ENCODE assay signal across 8 cellular contexts in genomic region chr11:95790933-95791247, GRCh38. TPM values are rescaled to one million over a fixed set of nuclear protein-coding genes. Genes with fewer than 3 reads are reported as not detected.
A peak's percentile ranks its signal among the peaks of the same experiment; 100 is the strongest.
DNase-seq lines count a peak whose midpoint lies in the region; ATAC-seq, FAIRE-seq and TF ChIP-seq lines count a peak whose summit lies in the region.

No MANE protein-coding gene starts in this region.

- no peaks in the 10 kb centered on the region for H3K27me3 ChIP-seq in RWPE2 (ENCODE audit: insufficient read depth, poor library complexity, severe bottlenecking)
- no peaks in the 10 kb centered on the region for H3K27me3 ChIP-seq in tibial artery

- H3K27ac Mint-ChIP-seq in activated naive CD8-positive, alpha-beta T cell treated with anti-CD3 and anti-CD28 coated beads for 36 hours, result peak overlapping the region; percentile 100
- peak overlapping the region; percentile 100 for H3K27ac Mint-ChIP-seq in osteocyte (ENCODE audit: unreplicated experiment)

- peaks cover 43% of the 10 kb centered on the region for H3K36me3 Mint-ChIP-seq in activated naive CD8-positive, alpha-beta T cell treated with anti-CD3 and anti-CD28 coated beads for 36 hours
- peaks cover 5% of the 10 kb centered on the region for H3K36me3 Mint-ChIP-seq in osteocyte (ENCODE audit: unreplicated experiment)

- H3K4me3 ChIP-seq in RWPE2 (ENCODE audit: severe bottlenecking) (peak overlapping the region; percentile 95), tibial artery (peak overlapping the region; percentile 94 to 97)

- H3K9me3 ChIP-seq in KOPT-K1 (ENCODE audit: insufficient read depth, low read length, poor library complexity, severe bottlenecking) (no peaks in the 10 kb centered on the region), RWPE2 (ENCODE audit: severe bottlenecking) (no peaks in the 10 kb centered on the region), tibial artery (no peaks in the 10 kb centered on the region)

- H3K27me3 Mint-ChIP-seq in activated naive CD8-positive, alpha-beta T cell treated with anti-CD3 and anti-CD28 coated beads for 36 hours, result no peaks in the 10 kb centered on the region
- H3K27me3 Mint-ChIP-seq in osteocyte (ENCODE audit: unreplicated experiment), result no peaks in the 10 kb centered on the region

- peak; percentile 65 for FAIRE-seq in GM18507 (lab: Jason Lieb, UNC)

- peaks cover 37% of the 10 kb centered on the region for H3K36me3 ChIP-seq in KOPT-K1 (ENCODE audit: insufficient read depth, low read length)
- peaks cover 36% of the 10 kb centered on the region for H3K36me3 ChIP-seq in RWPE2 (ENCODE audit: low read depth)
- H3K36me3 ChIP-seq in tibial artery, result peaks cover 14 to 15% (median 15%) of the 10 kb centered on the region in 3 donors

- no peaks in the 10 kb centered on the region for H3K9me3 Mint-ChIP-seq in activated naive CD8-positive, alpha-beta T cell treated with anti-CD3 and anti-CD28 coated beads for 36 hours
- H3K9me3 Mint-ChIP-seq in osteocyte (ENCODE audit: unreplicated experiment), result no peaks in the 10 kb centered on the region

- H3K4me1 Mint-ChIP-seq in activated naive CD8-positive, alpha-beta T cell treated with anti-CD3 and anti-CD28 coated beads for 36 hours, result peaks cover 46% of the 10 kb centered on the region
- H3K4me1 Mint-ChIP-seq in osteocyte (ENCODE audit: unreplicated experiment), result peaks cover 27% of the 10 kb centered on the region

- intact Hi-C loops in Right ventricle myocardium superior (cut with DNase I), result no loop called here
- intact Hi-C loops in tibial artery (cut with DNase I; ENCODE audit: low total_unique reads), result no loop called here

- H3K4me3 Mint-ChIP-seq in activated naive CD8-positive, alpha-beta T cell treated with anti-CD3 and anti-CD28 coated beads for 36 hours, result peak overlapping the region; percentile 97
- peak overlapping the region; percentile 100 for H3K4me3 Mint-ChIP-seq in osteocyte (ENCODE audit: unreplicated experiment)

- TF ChIP-seq CTCF in RWPE2 (IDR thresholded peaks at IDR 0.05; ENCODE audit: poor library complexity, severe bottlenecking) (no peak), osteocyte (IDR thresholded peaks at IDR 0.05) (no peak), tibial artery (IDR thresholded peaks at IDR 0.05) (no peak)

- ATAC-seq in RWPE2 (ENCODE audit: low read depth) (peak; percentile 27), Right ventricle myocardium superior (ENCODE audit: poor library complexity) (peak; percentile 0), GM18861 (IDR thresholded peaks at IDR 0.05; ENCODE audit: unreplicated experiment) (no peak)

- H3K27ac ChIP-seq in KOPT-K1 (ENCODE audit: low read depth, low read length, poor library complexity, severe bottlenecking) (peak overlapping the region; percentile 90), RWPE2 (ENCODE audit: poor library complexity, severe bottlenecking) (peak overlapping the region; percentile 74), tibial artery (peak overlapping the region; percentile 99)

- no peak for DNase-seq in GM18507 (ENCODE audit: extremely low spot score, insufficient read length, low read depth)
- DNase-seq in RWPE2 (ENCODE audit: low spot score), result peak; percentile 65
- peak; percentile 60 for DNase-seq in activated naive CD8-positive, alpha-beta T cell treated with anti-CD3 and anti-CD28 coated beads for 36 hours
- DNase-seq in Right ventricle myocardium superior, result peak; percentile 66
- peak; percentile 83 for DNase-seq in osteocyte (ENCODE audit: extremely low spot score, unreplicated experiment)
- peak; percentile 55 to 83 for DNase-seq in tibial artery

- H3K4me1 ChIP-seq in RWPE2 (ENCODE audit: insufficient read depth, poor library complexity, severe bottlenecking) (peaks cover 7% of the 10 kb centered on the region), tibial artery (peaks cover 0 to 29% (median 19%) of the 10 kb centered on the region in 4 donors)

RNA-seq across cellular contexts. Expression of gene CEP57, which starts 0.6 kb away (rescaled TPM):
- 100 to 1,000 TPM; 101 to 105 TPM for total RNA-seq in activated naive CD8-positive, alpha-beta T cell treated with anti-CD3 and anti-CD28 coated beads for 36 hours
- total RNA-seq in Right ventricle myocardium superior (19.2 TPM), osteocyte (31.3 and 37.0 TPM in 2 replicates)

RNA-seq across cellular contexts. Expression of gene FAM76B, which starts 1.3 kb away (rescaled TPM):
- 10 to 100 TPM; 46.8 to 49.8 TPM for total RNA-seq in activated naive CD8-positive, alpha-beta T cell treated with anti-CD3 and anti-CD28 coated beads for 36 hours
- total RNA-seq in Right ventricle myocardium superior, result 4.7 TPM
- 26.7 and 27.2 TPM in 2 replicates for total RNA-seq in osteocyte
